In the genomic region with DNA sequence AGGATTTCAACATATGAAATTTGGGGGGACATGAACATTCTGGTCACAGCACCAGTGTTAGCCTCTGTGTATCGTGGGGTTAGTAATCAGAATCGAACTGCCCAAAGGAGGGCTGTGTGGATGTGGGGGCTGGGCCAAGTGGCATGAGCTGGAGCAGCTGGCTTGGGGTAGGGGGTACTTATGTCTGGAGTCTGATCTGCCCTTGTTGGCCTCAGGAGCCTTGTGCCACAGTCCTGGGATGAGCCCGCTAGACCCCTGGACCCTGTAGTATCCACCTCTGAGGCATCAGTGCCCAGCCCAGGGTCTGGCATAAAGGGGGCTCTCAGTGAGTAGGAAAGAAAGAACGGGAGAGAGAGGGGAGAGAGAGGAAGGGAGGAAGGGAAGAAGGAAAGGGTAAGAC, we compare ENCODE assay signal across 21 cellular contexts.
DNase-seq lines count a peak whose midpoint lies in the region; ATAC-seq and TF ChIP-seq lines count a peak whose summit lies in the region.
"Had no signal": no experiment of that assay in that cellular context is flagged by ENCODE, and none has a peak within 500 bp of the region (broad histone marks: within the 10 kb centered on the region; RNA-seq: fewer than 3 reads in every experiment).

No MANE protein-coding gene starts in this region.

- peaks cover 26% of the 10 kb centered on the region for H3K4me1 Mint-ChIP-seq in glutamatergic neuron (ENCODE audit: low read depth, unreplicated experiment)

- intact Hi-C loops in ovary (cut with DNase I) (no loop called here), upper lobe of right lung (cut with DNase I) (no loop called here), prostate gland (cut with DNase I) (no loop called here)

- no peak overlapping the region for H3K4me3 ChIP-seq in ovary
- H3K4me3 ChIP-seq in upper lobe of right lung: no peak overlapping the region
- H3K4me3 ChIP-seq in prostate gland: no peak overlapping the region
- H3K4me3 ChIP-seq: ascending aorta, thoracic aorta had no signal

- peaks cover 23% of the 10 kb centered on the region for H3K9me3 Mint-ChIP-seq in glutamatergic neuron (ENCODE audit: unreplicated experiment)
- H3K9me3 Mint-ChIP-seq: naive thymus-derived CD8-positive, alpha-beta T cell had no signal

- peaks cover 35% of the 10 kb centered on the region for H3K4me1 ChIP-seq in ovary (ENCODE audit: insufficient read depth)
- peaks cover 14% of the 10 kb centered on the region for H3K4me1 ChIP-seq in upper lobe of right lung
- no peaks in the 10 kb centered on the region for H3K4me1 ChIP-seq in prostate gland (replicated peaks)
- H3K4me1 ChIP-seq: Caco-2 had no signal

- H3K36me3 Mint-ChIP-seq in glutamatergic neuron (ENCODE audit: unreplicated experiment): peaks cover 14% of the 10 kb centered on the region
- H3K36me3 Mint-ChIP-seq: naive thymus-derived CD8-positive, alpha-beta T cell had no signal

- H3K27ac ChIP-seq in ovary (peak overlapping the region; percentile 59 to 64), upper lobe of right lung (peak overlapping the region; percentile 30), prostate gland (no peak overlapping the region)
- H3K27ac ChIP-seq: KMS-11, thoracic aorta had no signal

- TF ChIP-seq EP300 in ovary (IDR thresholded peaks at IDR 0.05): no peak

- ATAC-seq in activated CD4-positive, CD25-positive, alpha-beta regulatory T cell treated with anti-CD3 and anti-CD28 coated beads, Interleukin-2, amount 50 U/mL, for 24 hours: no peak
- no peak for ATAC-seq in upper lobe of right lung
- no peak for ATAC-seq in GM19455 (IDR thresholded peaks at IDR 0.05; ENCODE audit: unreplicated experiment)
- ATAC-seq: naive thymus-derived CD8-positive, alpha-beta T cell had no signal

- H3K27ac Mint-ChIP-seq in glutamatergic neuron (ENCODE audit: unreplicated experiment): no peak overlapping the region
- H3K27ac Mint-ChIP-seq: B cell; naive thymus-derived CD8-positive, alpha-beta T cell had no signal

- no peak for TF ChIP-seq CTCF in glutamatergic neuron (IDR thresholded peaks at IDR 0.05; ENCODE audit: partially characterized antibody, unreplicated experiment)
- no peak for TF ChIP-seq CTCF in ovary (IDR thresholded peaks at IDR 0.05)
- TF ChIP-seq CTCF in upper lobe of right lung (IDR thresholded peaks at IDR 0.05): no peak
- TF ChIP-seq CTCF in prostate gland (IDR thresholded peaks at IDR 0.05): no peak

- H3K27me3 Mint-ChIP-seq in glutamatergic neuron (ENCODE audit: unreplicated experiment): peaks cover 8% of the 10 kb centered on the region

- peak overlapping the region; percentile 30 for H3K4me3 Mint-ChIP-seq in glutamatergic neuron (ENCODE audit: unreplicated experiment)
- H3K4me3 Mint-ChIP-seq: B cell; naive thymus-derived CD8-positive, alpha-beta T cell had no signal

- peak; percentile 14 for DNase-seq in activated CD4-positive, CD25-positive, alpha-beta regulatory T cell treated with anti-CD3 and anti-CD28 coated beads, Interleukin-2, amount 50 U/mL, for 72 hours
- DNase-seq in glutamatergic neuron (no peak), ovary (peak in 1 of 5 donors; percentile 13), upper lobe of right lung (no peak), NCI-H82 treated with DMSO at 0.1 percent for 48 hours (lab: John Stamatoyannopoulos, UW; ENCODE audit: unreplicated experiment) (no peak), prostate gland (ENCODE audit: low spot score) (no peak)
- DNase-seq: activated CD4-positive, alpha-beta T cell treated with anti-CD3 and anti-CD28 coated beads, Interleukin-2, amount 50 U/mL, for 1 hour; activated T-cell treated with anti-CD3 and anti-CD28 coated beads for 4 hours; Caco-2; mammary epithelial cell; NCI-H1092; NCI-H2081 treated with DMSO at 0.1 percent for 48 hours; NCI-H510A treated with DMSO at 0.1 percent for 48 hours; T-helper 1 cell had no signal

- TF ChIP-seq POLR2A in ovary (IDR thresholded peaks at IDR 0.05) (no peak), prostate gland (IDR thresholded peaks at IDR 0.05) (no peak)

- H3K36me3 ChIP-seq in ovary (no peaks in the 10 kb centered on the region), upper lobe of right lung (no peaks in the 10 kb centered on the region), prostate gland (no peaks in the 10 kb centered on the region)
- H3K36me3 ChIP-seq: ascending aorta, thoracic aorta had no signal

- H3K9me3 ChIP-seq in ovary (no peaks in the 10 kb centered on the region), upper lobe of right lung (no peaks in the 10 kb centered on the region), prostate gland (no peaks in the 10 kb centered on the region)
- H3K9me3 ChIP-seq: ascending aorta, thoracic aorta had no signal

- WGBS in ovary, 3 donors: 86 to 95% (median 91%) methylated on average over 4 of the region's 4 CpGs
- 95% methylated on average over 4 of the region's 4 CpGs for WGBS in prostate gland

- H3K27me3 ChIP-seq in ovary: no peaks in the 10 kb centered on the region
- H3K27me3 ChIP-seq in upper lobe of right lung: no peaks in the 10 kb centered on the region
- H3K27me3 ChIP-seq in prostate gland (replicated peaks; ENCODE audit: insufficient read depth): no peaks in the 10 kb centered on the region
- H3K27me3 ChIP-seq: ascending aorta had no signal

Comparison
In these comparisons a context has a peak if more than half of its experiments do, and no peak if none do; other contexts are left out.
1. H3K27ac ChIP-seq: peak in ovary (2 of 2) and upper lobe of right lung (single experiment); none in prostate gland (0 of 2).